1 cellular context compared by ENCODE assay signal in genomic region chr4:8263397-8263796, GRCh38.
TF ChIP-seq lines count a peak whose summit lies in the region.

No MANE protein-coding gene starts in this region.

TF ChIP-seq in H1, 55 proteins besides CTCF, POLR2A, EP300 and RAD21:
- TF ChIP-seq SIRT6 (IDR thresholded peaks at IDR 0.05; ENCODE audit: low read length) = no peak
- no peak for TF ChIP-seq BCL11A (IDR thresholded peaks at IDR 0.05; ENCODE audit: low read depth in 2 of 2, low read length in 2 of 2)
- no peak for TF ChIP-seq MAFK (IDR thresholded peaks at IDR 0.05; ENCODE audit: low read depth, low read length)
- TF ChIP-seq BACH1 (IDR thresholded peaks at IDR 0.05; ENCODE audit: low read length) = no peak
- no peak for TF ChIP-seq CBX8 (IDR thresholded peaks at IDR 0.05; ENCODE audit: borderline replicate concordance, low read depth, low read length)
- no peak for TF ChIP-seq CHD7 (IDR thresholded peaks at IDR 0.05; ENCODE audit: insufficient replicate concordance, low read length)
- TF ChIP-seq TAF7 (optimal IDR thresholded peaks at IDR 0.05; ENCODE audit: borderline replicate concordance, low read depth, low read length) = no peak
- TF ChIP-seq CTBP2 (IDR thresholded peaks at IDR 0.05; ENCODE audit: borderline replicate concordance, insufficient read depth, insufficient read length, low read length) = no peak
TF ChIP-seq in H1: peak in this region for 0.
